26 cellular contexts compared by ENCODE assay signal in the genomic region with DNA sequence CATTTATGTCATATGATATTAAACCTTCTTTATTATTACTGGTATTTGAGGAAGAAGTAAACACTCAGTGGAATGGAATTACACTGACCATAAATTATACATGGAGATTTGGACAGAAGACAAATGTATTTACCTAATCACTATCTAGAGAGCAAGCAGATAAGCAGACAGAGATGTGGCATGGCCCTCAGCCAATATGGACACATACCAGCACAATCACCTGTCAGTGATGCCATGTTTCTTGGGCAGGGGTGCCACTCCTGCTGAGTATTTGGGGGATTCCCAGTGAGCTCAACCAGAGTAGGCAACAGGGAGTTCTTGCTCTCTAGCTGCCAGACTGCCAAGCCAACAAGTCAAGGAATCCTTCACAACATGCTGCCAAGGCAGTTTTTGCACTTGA.
A peak's percentile ranks its signal among the peaks of the same experiment; 100 is the strongest.
DNase-seq lines count a peak whose midpoint lies in the region; ATAC-seq and TF ChIP-seq lines count a peak whose summit lies in the region.
"Had no signal": no experiment of that assay in that cellular context is flagged by ENCODE, and none has a peak within 500 bp of the region (broad histone marks: within the 10 kb centered on the region; RNA-seq: fewer than 3 reads in every experiment).

No MANE protein-coding gene starts in this region.

- H3K4me2 ChIP-seq in PC-9: no peak overlapping the region

- no peak overlapping the region for H3K27ac ChIP-seq in PC-9
- H3K27ac ChIP-seq: gastroesophageal sphincter, parathyroid adenoma, right atrium auricular region, SJSA1, spleen had no signal

- POLR2A ChIA-PET in PC-9 (lab: Charles Lee; ENCODE audit: unreplicated experiment): no interaction called here

- H3K9me3 ChIP-seq in PC-9 (ENCODE audit: insufficient read depth, low read depth): no peaks in the 10 kb centered on the region
- H3K9me3 ChIP-seq: gastroesophageal sphincter, right atrium auricular region, SJSA1 had no signal

- no TSS peak for BruUV-seq in PC-9 (replicated peaks; lab: Mats Ljungman, UMichigan)

- no peaks in the 10 kb centered on the region for H3K79me2 ChIP-seq in PC-9 (ENCODE audit: low read depth)
- H3K79me2 ChIP-seq: parathyroid adenoma had no signal

- 0 out of 2 replicates have a peak, but pooled peaks cover 3% of the 10 kb centered on the region for H3K9me2 ChIP-seq in PC-9 (ENCODE audit: insufficient read depth)

- H3K27me3 ChIP-seq in PC-9 (ENCODE audit: insufficient read depth, low read depth): no peaks in the 10 kb centered on the region
- H3K27me3 ChIP-seq: gastroesophageal sphincter, right atrium auricular region, SJSA1, spleen had no signal

- H3K36me3 ChIP-seq in PC-9 (ENCODE audit: low read depth): no peaks in the 10 kb centered on the region
- H3K36me3 ChIP-seq: gastroesophageal sphincter, right atrium auricular region, SJSA1, spleen had no signal

- DNase-seq in NCI-H146 (lab: John Stamatoyannopoulos, UW) (peak; percentile 21), NCI-H146 treated with DMSO at 0.1 percent for 48 hours (lab: John Stamatoyannopoulos, UW; ENCODE audit: unreplicated experiment) (no peak), PC-9 (peak; percentile 44 to 59), choroid plexus epithelial cell (ENCODE audit: low read depth) (peak; percentile 8), omental fat pad (ENCODE audit: low spot score) (peak; percentile 28), GOT3 (lab: John Stamatoyannopoulos, UW) (no peak)
- DNase-seq: activated CD4-positive, alpha-beta memory T cell treated with anti-CD3 and anti-CD28 coated beads for 36 hours; activated CD4-positive, CD25-positive, alpha-beta regulatory T cell treated with anti-CD3 and anti-CD28 coated beads, Interleukin-2, amount 50 U/mL, for 72 hours; activated CD8-positive, alpha-beta memory T cell treated with anti-CD3 and anti-CD28 coated beads, Interleukin-2, amount 50 U/mL, for 48 hours; activated naive CD4-positive, alpha-beta T cell treated with anti-CD3 and anti-CD28 coated beads, Interleukin-2, amount 10 ng/mL, durations not matched to agents 7 days and 5 days; amygdala; CD4-positive, alpha-beta memory T cell; DMS79 treated with DMSO at 0.1 percent for 48 hours; NCI-H1436 treated with DMSO at 0.1 percent for 48 hours; NCI-H2171 treated with DMSO at 0.1 percent for 48 hours; NCI-H526; spleen; trophoblast cell had no signal

- H3K4me3 ChIP-seq in PC-9 (no peak overlapping the region), choroid plexus epithelial cell (ENCODE audit: low read depth, low read length) (no peak overlapping the region)
- H3K4me3 ChIP-seq: gastroesophageal sphincter, right atrium auricular region, SJSA1, spleen had no signal

- 0 out of 2 replicates have a peak, but pooled peaks cover 7% of the 10 kb centered on the region for H3K4me1 ChIP-seq in PC-9 (replicated peaks; ENCODE audit: insufficient read depth)
- H3K4me1 ChIP-seq: gastroesophageal sphincter, parathyroid adenoma, right atrium auricular region, SJSA1, spleen had no signal

- intact Hi-C loops in PC-9 (cut with micrococcal nuclease; ENCODE audit: unreplicated experiment): loop anchor here (10.0 kb wide), 1 partner anchor 160 kb away; no protein-coding TSS in a partner anchor

- TF ChIP-seq CTCF in PC-9 (conservative IDR thresholded peaks at IDR 0.05): no peak
- TF ChIP-seq CTCF in choroid plexus epithelial cell (conservative IDR thresholded peaks at IDR 0.05; ENCODE audit: low read depth, low read length): no peak
- TF ChIP-seq CTCF in omental fat pad (IDR thresholded peaks at IDR 0.05): no peak

- CTCF ChIA-PET in PC-9 (lab: Charles Lee): no interaction called here

- no peaks in the 10 kb centered on the region for H3F3A ChIP-seq in PC-9 (ENCODE audit: insufficient read depth, low read depth)

- H2AFZ ChIP-seq in PC-9: no peak overlapping the region
- H2AFZ ChIP-seq: parathyroid adenoma had no signal

- H4K20me1 ChIP-seq in PC-9 (ENCODE audit: insufficient read depth): no peaks in the 10 kb centered on the region

- ATAC-seq in omental fat pad (ENCODE audit: low FRiP score) (peak; percentile 93), HG02798 (IDR thresholded peaks at IDR 0.05; ENCODE audit: poor library complexity, unreplicated experiment) (no peak)
- ATAC-seq in activated CD4-positive, CD25-positive, alpha-beta regulatory T cell treated with anti-CD3 and anti-CD28 coated beads, Interleukin-2, amount 50 U/mL, for 24 hours: no peak
- ATAC-seq: gastroesophageal sphincter; HCT116; natural killer cell treated with Interleukin-12 subunit alpha and Interleukin-12 subunit beta and Interleukin-15 and Interleukin-18, amount 100 ng/mL, for 72 hours had no signal

Comparison
In these comparisons a context has a peak if more than half of its experiments do, and no peak if none do; other contexts are left out.
1. DNase-seq: peak in NCI-H146 (single experiment), PC-9 (2 of 2), choroid plexus epithelial cell (single experiment) and omental fat pad (single experiment); none in NCI-H146 treated with DMSO at 0.1 percent for 48 hours (single experiment) and GOT3 (single experiment).